13 cellular contexts compared by ENCODE assay signal in genomic region chr10:22323538-22324305, GRCh38. TPM values are rescaled to one million over a fixed set of nuclear protein-coding genes. Genes with fewer than 3 reads are reported as not detected.
DNase-seq lines count a peak whose midpoint lies in the region; ATAC-seq, FAIRE-seq and TF ChIP-seq lines count a peak whose summit lies in the region.
"Had no signal": no experiment of that assay in that cellular context is flagged by ENCODE, and none has a peak within 500 bp of the region (broad histone marks: within the 10 kb centered on the region; RNA-seq: fewer than 3 reads in every experiment).

No MANE protein-coding gene starts in this region.

- H3K9me3 ChIP-seq in HepG2 (ENCODE audit: low read length): no peaks in the 10 kb centered on the region
- H3K9me3 ChIP-seq in right lobe of liver: no peaks in the 10 kb centered on the region
- no peaks in the 10 kb centered on the region for H3K9me3 ChIP-seq in T-helper 17 cell (ENCODE audit: control insufficient read depth, low read length, poor library complexity, severe bottlenecking)

- ATAC-seq in HepG2 (no peak), right lobe of liver (no peak), T-helper 17 cell (no peak), HG02759 (IDR thresholded peaks at IDR 0.05; ENCODE audit: unreplicated experiment) (no peak)

- H3K4me3 Mint-ChIP-seq in T-helper 17 cell (no peak overlapping the region), immature natural killer cell (peak overlapping the region; percentile 86 to 95 (median 91))

- H3K9ac ChIP-seq in HepG2 (ENCODE audit: insufficient read depth, low read depth, low read length): no peak overlapping the region

- peaks cover 4% of the 10 kb centered on the region for H3K27me3 Mint-ChIP-seq in T-helper 17 cell
- peaks cover 30 to 44% (median 44%) of the 10 kb centered on the region in 3 donors for H3K27me3 Mint-ChIP-seq in immature natural killer cell (ENCODE audit: low read depth in 3 of 3)

- TF ChIP-seq POLR2A in HepG2 (IDR thresholded peaks at IDR 0.05; ENCODE audit: insufficient read depth in 1 of 2, low read depth in 2 of 2, low read length in 2 of 2) (no peak), right lobe of liver (IDR thresholded peaks at IDR 0.05) (no peak)

- H3K4me3 ChIP-seq in HepG2 (replicated peaks in 1 of 3; ENCODE audit: insufficient read depth in 1 of 3, low read depth in 2 of 3, low read length in 3 of 3) (peak overlapping the region; percentile 6 to 91 (median 60); a peak in 4 of 6 replicates), right lobe of liver (no peak overlapping the region)

- H3K9me3 Mint-ChIP-seq in immature natural killer cell: peaks cover 0 to 2% (median 0%) of the 10 kb centered on the region in 6 donors

- peaks cover 52% of the 10 kb centered on the region for H3K4me1 ChIP-seq in HepG2 (ENCODE audit: insufficient read depth, low read length)
- H3K4me1 ChIP-seq in right lobe of liver: peaks cover 0 to 35% (median 0%) of the 10 kb centered on the region in 4 donors

- H3K27ac ChIP-seq in HepG2 (ENCODE audit: extremely low read length, insufficient read depth, low read length): no peak overlapping the region
- H3K27ac ChIP-seq in right lobe of liver: no peak overlapping the region
- H3K27ac ChIP-seq: cardiac muscle cell had no signal

- peak overlapping the region; percentile 96 for H3K4me2 ChIP-seq in HepG2 (ENCODE audit: low read depth, low read length)

- no peak for TF ChIP-seq EP300 in HepG2 (IDR thresholded peaks at IDR 0.05; ENCODE audit: low read depth in 2 of 2, low read length in 2 of 2)
- no peak for TF ChIP-seq EP300 in HepG2 (CRISPR knock-in tag; IDR thresholded peaks at IDR 0.05; ENCODE audit: borderline replicate concordance)

- POLR2A ChIA-PET in HepG2 (lab: Yijun Ruan, JAX): interaction anchor here (2.4 kb wide), 1 partner anchor 8 kb away, joined by 15 read pairs; the partner anchor contains the start of gene COMMD3

- 0 out of 5 replicates have a peak, but pooled peaks cover 0 to 3% of the 10 kb centered on the region in 2 experiments for H3K36me3 ChIP-seq in HepG2 (replicated peaks in 1 of 2; ENCODE audit: control insufficient read depth in 1 of 2, insufficient read depth in 2 of 2, low read length in 2 of 2)
- H3K36me3 ChIP-seq in right lobe of liver: peaks cover 0 to 7% (median 3%) of the 10 kb centered on the region in 4 donors

- WGBS in HepG2 (ENCODE audit: low lambda C conversion rate): 53% methylated on average over 5 of the region's 5 CpGs
- WGBS in right lobe of liver (ENCODE audit: insufficient coverage, low coverage, low lambda C conversion rate, missing lambda C conversion rate): 64% methylated on average over 5 of the region's 5 CpGs

- DNase-seq in HepG2 (ENCODE audit: low spot score) (no peak), right lobe of liver (no peak), T-helper 17 cell (no peak), immature natural killer cell (no peak), EL (no peak), SW480 (ENCODE audit: low spot score) (no peak), DMS53 treated with DMSO at 0.1 percent for 48 hours (lab: John Stamatoyannopoulos, UW; ENCODE audit: unreplicated experiment) (no peak)
- DNase-seq: activated CD8-positive, alpha-beta memory T cell treated with anti-CD3 and anti-CD28 coated beads, Interleukin-2, amount 50 U/mL, for 4 hours; AML-193; NCI-H187; trophoblast cell had no signal

- H3K79me2 ChIP-seq in HepG2 (ENCODE audit: insufficient read depth, low read length): peaks cover 34% of the 10 kb centered on the region

- H3K27me3 ChIP-seq in HepG2 (ENCODE audit: control insufficient read depth in 1 of 2, insufficient read depth in 2 of 2, low read length in 2 of 2): peaks cover 0 to 7% of the 10 kb centered on the region in 2 experiments; a peak in 2 of 5 replicates
- no peaks in the 10 kb centered on the region for H3K27me3 ChIP-seq in right lobe of liver

- FAIRE-seq in HepG2 (lab: Jason Lieb, UNC): no peak

- peaks cover 32% of the 10 kb centered on the region for H4K20me1 ChIP-seq in HepG2 (ENCODE audit: insufficient read depth, low read length)

- no peak for TF ChIP-seq RAD21 in HepG2 (CRISPR knock-in tag; IDR thresholded peaks at IDR 0.05)

- CTCF ChIA-PET in HepG2 (lab: Yijun Ruan, JAX; ENCODE audit: low intra/inter-chr PET ratio, low total read pairs): no interaction called here

- H3K27ac Mint-ChIP-seq in T-helper 17 cell (peak overlapping the region; percentile 90), immature natural killer cell (peak overlapping the region in 2 of 6 donors; percentile 10 to 69)

- intact Hi-C loops in HepG2 (cut with micrococcal nuclease; ENCODE audit: unreplicated experiment) (loop anchor here (2.0 to 10.0 kb wide), 4 partner anchors 17 to 664 kb away; no protein-coding TSS in a partner anchor), right lobe of liver (cut with DNase I) (no loop called here)

- H3K36me3 Mint-ChIP-seq in T-helper 17 cell (ENCODE audit: low read depth) (peaks cover 3% of the 10 kb centered on the region), immature natural killer cell (peaks cover 6 to 7% (median 7%) of the 10 kb centered on the region in 3 donors)

- TF ChIP-seq CTCF in HepG2 (CRISPR knock-in tag; IDR thresholded peaks at IDR 0.05) (no peak), right lobe of liver (IDR thresholded peaks at IDR 0.05) (no peak)

- no TSS peak for BruUV-seq in HepG2 (replicated peaks; lab: Mats Ljungman, UMichigan)

- no peak overlapping the region for H2AFZ ChIP-seq in HepG2 (ENCODE audit: low read length)

- H3K4me1 Mint-ChIP-seq in T-helper 17 cell (peaks cover 28% of the 10 kb centered on the region), immature natural killer cell (peaks cover 47 to 61% of the 10 kb centered on the region in 2 donors)

- in situ Hi-C loops in HepG2 (cut with HindIII; ENCODE audit: extremely low pct_ligation_motif_present, low pct_unique_long_range_greater_than_20kb): loop anchor here (25.0 kb wide), 2 partner anchors 389 to 811 kb away; partner anchors contain the start of gene PIP4K2A

RNA-seq across cellular contexts. Expression of gene BMI1, which starts 2.8 kb away (rescaled TPM):
- total RNA-seq in HepG2 (2016; rRNA removed; fragmentation: Illumina TruSeq; extraction: Trizol): 44.0 and 46.3 TPM in 2 replicates
- 8.7 and 9.7 TPM in 2 replicates for total RNA-seq in HepG2 (2016; cell fraction: cytosol; rRNA removed; fragmentation: Illumina TruSeq; extraction: Trizol; ENCODE audit: low read depth)
- total RNA-seq in HepG2 (2016; cell fraction: insoluble cytoplasmic fraction; rRNA removed; fragmentation: Illumina TruSeq; extraction: Trizol): 41.7 and 51.3 TPM in 2 replicates
- 45.9 and 47.6 TPM in 2 replicates for total RNA-seq in HepG2 (2016; cell fraction: membrane; rRNA removed; fragmentation: Illumina TruSeq; extraction: Trizol)
- total RNA-seq in HepG2 (2016; cell fraction: nucleus; rRNA removed; fragmentation: Illumina TruSeq; extraction: Trizol): 35.5 and 44.2 TPM in 2 replicates
- polyA plus RNA-seq in HepG2 (2011; rRNA removed): 28.0 and 30.5 TPM in 2 replicates
- polyA plus RNA-seq in HepG2 (2011; cell fraction: cytosol; rRNA removed): 11.2 and 14.7 TPM in 2 replicates
- 33.2 and 46.3 TPM in 2 replicates for polyA plus RNA-seq in HepG2 (2011; cell fraction: nucleus; rRNA removed)
- 28.8 and 47.8 TPM in 2 replicates for polyA plus RNA-seq in HepG2 (2012)
- polyA plus RNA-seq in HepG2 (2016; cell fraction: cytosol; fragmentation: Illumina TruSeq; extraction: Trizol; ENCODE audit: low read depth): 8.6 and 9.9 TPM in 2 replicates
- polyA plus RNA-seq in HepG2 (2016; cell fraction: insoluble cytoplasmic fraction; fragmentation: Illumina TruSeq; extraction: Trizol; ENCODE audit: low read depth): 49.7 and 50.7 TPM in 2 replicates
- polyA plus RNA-seq in HepG2 (2016; cell fraction: membrane; fragmentation: Illumina TruSeq; extraction: Trizol; ENCODE audit: low read depth): 28.7 and 33.7 TPM in 2 replicates
- 66.4 and 66.5 TPM in 2 replicates for polyA plus RNA-seq in HepG2 (2016; cell fraction: nucleus; fragmentation: Illumina TruSeq; extraction: Trizol; ENCODE audit: insufficient read depth, low read depth)
- 43.5 and 48.7 TPM in 2 replicates for polyA minus RNA-seq in HepG2 (2011; rRNA and poly(A)+ RNA removed; ENCODE audit: low replicate concordance)
- 26.1 TPM in 2 replicates for polyA minus RNA-seq in HepG2 (2011; cell fraction: cytosol; rRNA and poly(A)+ RNA removed)
- 33.6 and 33.9 TPM in 2 replicates for polyA minus RNA-seq in HepG2 (2011; cell fraction: nucleus; rRNA and poly(A)+ RNA removed)
- total RNA-seq in right lobe of liver: 10 to 100 TPM; 23.7 to 36.6 (median 27.8) TPM
- total RNA-seq in T-helper 17 cell: 10 to 100 TPM; 53.5 to 72.4 TPM
- 10 to 100 TPM; 23.4 to 52.9 (median 29.6) TPM for polyA plus RNA-seq in immature natural killer cell

RNA-seq across cellular contexts. Expression of gene COMMD3, which starts 7.5 kb away (rescaled TPM):
- 54.4 and 56.8 TPM in 2 replicates for total RNA-seq in HepG2 (2016; rRNA removed; fragmentation: Illumina TruSeq; extraction: Trizol)
- total RNA-seq in HepG2 (2016; cell fraction: cytosol; rRNA removed; fragmentation: Illumina TruSeq; extraction: Trizol; ENCODE audit: low read depth): 15.2 and 17.8 TPM in 2 replicates
- total RNA-seq in HepG2 (2016; cell fraction: insoluble cytoplasmic fraction; rRNA removed; fragmentation: Illumina TruSeq; extraction: Trizol): 55.9 and 59.6 TPM in 2 replicates
- total RNA-seq in HepG2 (2016; cell fraction: membrane; rRNA removed; fragmentation: Illumina TruSeq; extraction: Trizol): 24.8 and 25.2 TPM in 2 replicates
- 58.2 and 59.9 TPM in 2 replicates for total RNA-seq in HepG2 (2016; cell fraction: nucleus; rRNA removed; fragmentation: Illumina TruSeq; extraction: Trizol)
- 32.5 and 38.7 TPM in 2 replicates for polyA plus RNA-seq in HepG2 (2011; rRNA removed)
- 13.0 and 16.4 TPM in 2 replicates for polyA plus RNA-seq in HepG2 (2011; cell fraction: cytosol; rRNA removed)
- 32.4 and 40.5 TPM in 2 replicates for polyA plus RNA-seq in HepG2 (2011; cell fraction: nucleus; rRNA removed)
- 26.8 and 37.6 TPM in 2 replicates for polyA plus RNA-seq in HepG2 (2012)
- polyA plus RNA-seq in HepG2 (2016; cell fraction: cytosol; fragmentation: Illumina TruSeq; extraction: Trizol; ENCODE audit: low read depth): 16.4 and 19.0 TPM in 2 replicates
- polyA plus RNA-seq in HepG2 (2016; cell fraction: insoluble cytoplasmic fraction; fragmentation: Illumina TruSeq; extraction: Trizol; ENCODE audit: low read depth): 54.7 and 56.3 TPM in 2 replicates
- 20.1 and 20.4 TPM in 2 replicates for polyA plus RNA-seq in HepG2 (2016; cell fraction: membrane; fragmentation: Illumina TruSeq; extraction: Trizol; ENCODE audit: low read depth)
- polyA plus RNA-seq in HepG2 (2016; cell fraction: nucleus; fragmentation: Illumina TruSeq; extraction: Trizol; ENCODE audit: insufficient read depth, low read depth): 76.7 and 77.8 TPM in 2 replicates
- polyA minus RNA-seq in HepG2 (2011; rRNA and poly(A)+ RNA removed; ENCODE audit: low replicate concordance): 3.1 and 6.1 TPM in 2 replicates
- polyA minus RNA-seq in HepG2 (2011; cell fraction: cytosol; rRNA and poly(A)+ RNA removed): 3.3 and 8.5 TPM in 2 replicates
- 35.2 and 36.6 TPM in 2 replicates for polyA minus RNA-seq in HepG2 (2011; cell fraction: nucleus; rRNA and poly(A)+ RNA removed)
- total RNA-seq in right lobe of liver: 10 to 100 TPM; 23.2 to 39.0 (median 32.0) TPM
- 10 to 100 TPM; 35.0 to 37.3 TPM for total RNA-seq in T-helper 17 cell
- 100 to 1,000 TPM in 1 of 3 donors, 10 to 100 TPM in 2; 80.5 to 112 (median 82.6) TPM for polyA plus RNA-seq in immature natural killer cell

RNA-seq across cellular contexts. Expression of gene SPAG6, which starts 21.6 kb away (rescaled TPM):
- total RNA-seq in HepG2 (2016; rRNA removed; fragmentation: Illumina TruSeq; extraction: Trizol): not detected in 2 replicates
- total RNA-seq in HepG2 (2016; cell fraction: cytosol; rRNA removed; fragmentation: Illumina TruSeq; extraction: Trizol; ENCODE audit: low read depth): not detected in 2 replicates
- not detected in 2 replicates for total RNA-seq in HepG2 (2016; cell fraction: insoluble cytoplasmic fraction; rRNA removed; fragmentation: Illumina TruSeq; extraction: Trizol)
- not detected in 2 replicates for total RNA-seq in HepG2 (2016; cell fraction: membrane; rRNA removed; fragmentation: Illumina TruSeq; extraction: Trizol)
- total RNA-seq in HepG2 (2016; cell fraction: nucleus; rRNA removed; fragmentation: Illumina TruSeq; extraction: Trizol): not detected in 2 replicates
- not detected in 2 replicates for polyA plus RNA-seq in HepG2 (2011; rRNA removed)
- polyA plus RNA-seq in HepG2 (2011; cell fraction: cytosol; rRNA removed): not detected in 2 replicates
- not detected in 2 replicates for polyA plus RNA-seq in HepG2 (2011; cell fraction: nucleus; rRNA removed)
- not detected in 2 replicates for polyA plus RNA-seq in HepG2 (2012)
- polyA plus RNA-seq in HepG2 (2016; cell fraction: cytosol; fragmentation: Illumina TruSeq; extraction: Trizol; ENCODE audit: low read depth): not detected in 2 replicates
- not detected in 2 replicates for polyA plus RNA-seq in HepG2 (2016; cell fraction: insoluble cytoplasmic fraction; fragmentation: Illumina TruSeq; extraction: Trizol; ENCODE audit: low read depth)
- polyA plus RNA-seq in HepG2 (2016; cell fraction: membrane; fragmentation: Illumina TruSeq; extraction: Trizol; ENCODE audit: low read depth): not detected in 2 replicates
- not detected in 2 replicates for polyA plus RNA-seq in HepG2 (2016; cell fraction: nucleus; fragmentation: Illumina TruSeq; extraction: Trizol; ENCODE audit: insufficient read depth, low read depth)
- not detected in 2 replicates for polyA minus RNA-seq in HepG2 (2011; rRNA and poly(A)+ RNA removed; ENCODE audit: low replicate concordance)
- polyA minus RNA-seq in HepG2 (2011; cell fraction: cytosol; rRNA and poly(A)+ RNA removed): not detected in 2 replicates
- not detected in 2 replicates for polyA minus RNA-seq in HepG2 (2011; cell fraction: nucleus; rRNA and poly(A)+ RNA removed)
- not detected for total RNA-seq in right lobe of liver
- not detected for total RNA-seq in T-helper 17 cell
- polyA plus RNA-seq in immature natural killer cell: not detected
- total RNA-seq: cardiac muscle cell had no signal
- polyA plus RNA-seq: cardiac muscle cell had no signal

Comparison
In these comparisons a context has a peak if more than half of its experiments do, and no peak if none do; other contexts are left out.
1. H3K4me3 ChIP-seq: peak in HepG2 (3 of 3); none in right lobe of liver (0 of 3).